In the genomic region with DNA sequence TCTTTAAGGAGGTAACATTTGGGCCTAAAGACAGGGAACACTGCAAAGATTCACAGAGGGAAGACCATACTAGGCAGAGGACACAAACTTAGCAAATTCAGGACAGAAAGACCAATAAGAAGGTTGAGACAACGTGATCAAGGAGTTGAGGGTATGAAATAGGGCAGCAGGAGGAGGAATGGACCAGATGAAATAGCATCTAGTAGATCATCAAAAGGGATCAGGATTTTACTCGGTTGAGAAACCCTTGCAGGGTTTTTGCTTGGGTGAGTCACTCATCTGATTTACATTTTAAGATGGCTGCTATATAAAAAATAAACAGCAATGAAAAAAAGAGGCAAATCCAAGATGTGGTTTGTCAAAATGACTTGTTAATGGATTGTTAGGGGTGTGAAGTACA, we compare ENCODE assay signal across 10 cellular contexts. TPM values are rescaled to one million over a fixed set of nuclear protein-coding genes. Genes with fewer than 3 reads are reported as not detected.
A peak's percentile ranks its signal among the peaks of the same experiment; 100 is the strongest.
DNase-seq lines count a peak whose midpoint lies in the region; ATAC-seq and TF ChIP-seq lines count a peak whose summit lies in the region.
"Had no signal": no experiment of that assay in that cellular context is flagged by ENCODE, and none has a peak within 500 bp of the region (broad histone marks: within the 10 kb centered on the region; RNA-seq: fewer than 3 reads in every experiment).

No MANE protein-coding gene starts in this region.

- H3K27ac Mint-ChIP-seq in T-helper 1 cell treated with Interleukin-12 subunit alpha and Interleukin-12 subunit beta and Interleukin-4 antibody, amounts not matched to agents 30 μg/mL and 1 μg/mL, for 36 hours = peak overlapping the region; percentile 17

- no peaks in the 10 kb centered on the region for H3K9me3 Mint-ChIP-seq in T-helper 1 cell treated with Interleukin-12 subunit alpha and Interleukin-12 subunit beta and Interleukin-4 antibody, amounts not matched to agents 30 μg/mL and 1 μg/mL, for 36 hours

- H4K20me1 ChIP-seq in smooth muscle cell (ENCODE audit: low read depth) = peaks cover 92% of the 10 kb centered on the region

- no peak for ATAC-seq in Panc1
- ATAC-seq in HG03280 (IDR thresholded peaks at IDR 0.05; ENCODE audit: unreplicated experiment) = no peak

- no peak overlapping the region for H2AFZ ChIP-seq in smooth muscle cell (ENCODE audit: low read depth)

- H3K36me3 Mint-ChIP-seq in T-helper 1 cell treated with Interleukin-12 subunit alpha and Interleukin-12 subunit beta and Interleukin-4 antibody, amounts not matched to agents 30 μg/mL and 1 μg/mL, for 36 hours (ENCODE audit: low read depth) = peaks cover 46% of the 10 kb centered on the region

- peak overlapping the region; percentile 70 for H3K4me2 ChIP-seq in smooth muscle cell

- H3K27me3 ChIP-seq in Panc1 (ENCODE audit: control insufficient read depth, insufficient read depth, low read length) (no peaks in the 10 kb centered on the region), smooth muscle cell (ENCODE audit: low read depth) (no peaks in the 10 kb centered on the region)

- H3K4me1 ChIP-seq in Panc1 (ENCODE audit: control insufficient read depth, insufficient read depth, low read length) (peaks cover 49% of the 10 kb centered on the region), smooth muscle cell (ENCODE audit: low read depth) (peaks cover 17% of the 10 kb centered on the region)

- TF ChIP-seq CTCF in Panc1 (IDR thresholded peaks at IDR 0.05) (no peak), epithelial cell of proximal tubule (conservative IDR thresholded peaks at IDR 0.05; ENCODE audit: low read depth, low read length) (no peak), smooth muscle cell (IDR thresholded peaks at IDR 0.05; ENCODE audit: borderline replicate concordance, insufficient read depth, poor library complexity, severe bottlenecking) (no peak)

- POLR2A ChIA-PET in Panc1 (lab: Charles Lee) = no interaction called here

- peak overlapping the region; percentile 19 for H3K9ac ChIP-seq in smooth muscle cell (ENCODE audit: low read depth)

- H3K9me3 ChIP-seq in Panc1 (ENCODE audit: control insufficient read depth, insufficient read depth, low read depth, low read length) (no peaks in the 10 kb centered on the region), smooth muscle cell (replicated peaks; ENCODE audit: low read depth) (no peaks in the 10 kb centered on the region)

- peaks cover 92% of the 10 kb centered on the region for H3K79me2 ChIP-seq in smooth muscle cell (ENCODE audit: low read depth)

- BruUV-seq in Panc1 (replicated peaks; lab: Mats Ljungman, UMichigan) = no TSS peak

- H3F3A ChIP-seq in smooth muscle cell (ENCODE audit: low read depth) = peaks cover 8% of the 10 kb centered on the region

- 11% methylated on average over 2 of the region's 2 CpGs for WGBS in smooth muscle cell (ENCODE audit: low lambda C conversion rate)

- in situ Hi-C loops in Panc1 (cut with HindIII; ENCODE audit: low pct_unique_long_range_greater_than_20kb, low sequenced_read_pairs) = no loop called here

- no peaks in the 10 kb centered on the region for H3K27me3 Mint-ChIP-seq in T-helper 1 cell treated with Interleukin-12 subunit alpha and Interleukin-12 subunit beta and Interleukin-4 antibody, amounts not matched to agents 30 μg/mL and 1 μg/mL, for 36 hours (ENCODE audit: low read depth)

- intact Hi-C loops in Panc1 (cut with micrococcal nuclease; ENCODE audit: unreplicated experiment) = no loop called here

- CTCF ChIA-PET in Panc1 (lab: Charles Lee) = no interaction called here

- peaks cover 71% of the 10 kb centered on the region for H3K4me1 Mint-ChIP-seq in T-helper 1 cell treated with Interleukin-12 subunit alpha and Interleukin-12 subunit beta and Interleukin-4 antibody, amounts not matched to agents 30 μg/mL and 1 μg/mL, for 36 hours (ENCODE audit: low read depth)

- DNase-seq in T-helper 1 cell = no peak
- no peak for DNase-seq in Panc1 (ENCODE audit: low read depth, low spot score)
- peak; percentile 10 for DNase-seq in epithelial cell of proximal tubule (ENCODE audit: low read depth)
- no peak for DNase-seq in smooth muscle cell (lab: John Stamatoyannopoulos, UW; ENCODE audit: unreplicated experiment)
- no peak for DNase-seq in NCI-H1105 (lab: John Stamatoyannopoulos, UW)
- DNase-seq in KG1 (lab: John Stamatoyannopoulos, UW) = no peak
- DNase-seq: AML-193, NCI-H2081 treated with DMSO at 0.1 percent for 48 hours had no signal

- H3K36me3 ChIP-seq in Panc1 (ENCODE audit: control insufficient read depth, insufficient read depth, low read length) (peaks cover 19% of the 10 kb centered on the region), smooth muscle cell (ENCODE audit: low read depth) (no peaks in the 10 kb centered on the region)

- H3K4me3 ChIP-seq in Panc1 (ENCODE audit: low read depth in 2 of 2, low read length in 2 of 2) (no peak overlapping the region), epithelial cell of proximal tubule (ENCODE audit: low read depth, low read length) (peak overlapping the region; percentile 6), smooth muscle cell (no peak overlapping the region)

- H3K27ac ChIP-seq in Panc1 (ENCODE audit: low read length) = peak overlapping the region; percentile 37
- H3K27ac ChIP-seq in smooth muscle cell (ENCODE audit: low read depth) = peak overlapping the region; percentile 62

- H3K4me3 Mint-ChIP-seq in T-helper 1 cell treated with Interleukin-12 subunit alpha and Interleukin-12 subunit beta and Interleukin-4 antibody, amounts not matched to agents 30 μg/mL and 1 μg/mL, for 36 hours = peak overlapping the region; percentile 66

RNA-seq across cellular contexts. Expression of gene BCLAF1, which starts 4.7 kb away (rescaled TPM):
- 151 TPM for total RNA-seq in Panc1 (2021; ENCODE audit: unreplicated experiment)
- polyA plus RNA-seq in Panc1 (2012; ENCODE audit: insufficient read length) = 54.5 TPM
- total RNA-seq in epithelial cell of proximal tubule = 97.4 and 146 TPM in 2 replicates
- 151 and 193 TPM in 2 replicates for total RNA-seq in smooth muscle cell
- 61.1 and 68.2 TPM in 2 replicates for polyA plus RNA-seq in smooth muscle cell

RNA-seq across cellular contexts. Expression of gene MTFR2, which starts 34.8 kb away (rescaled TPM):
- 12.8 TPM for total RNA-seq in Panc1 (2021; ENCODE audit: unreplicated experiment)
- polyA plus RNA-seq in Panc1 (2012; ENCODE audit: insufficient read length) = 4.2 TPM
- total RNA-seq in epithelial cell of proximal tubule = 11.8 and 18.6 TPM in 2 replicates
- total RNA-seq in smooth muscle cell = 10.9 and 12.4 TPM in 2 replicates
- polyA plus RNA-seq in smooth muscle cell = 1.4 and 2.7 TPM in 2 replicates
